In the genomic region with DNA sequence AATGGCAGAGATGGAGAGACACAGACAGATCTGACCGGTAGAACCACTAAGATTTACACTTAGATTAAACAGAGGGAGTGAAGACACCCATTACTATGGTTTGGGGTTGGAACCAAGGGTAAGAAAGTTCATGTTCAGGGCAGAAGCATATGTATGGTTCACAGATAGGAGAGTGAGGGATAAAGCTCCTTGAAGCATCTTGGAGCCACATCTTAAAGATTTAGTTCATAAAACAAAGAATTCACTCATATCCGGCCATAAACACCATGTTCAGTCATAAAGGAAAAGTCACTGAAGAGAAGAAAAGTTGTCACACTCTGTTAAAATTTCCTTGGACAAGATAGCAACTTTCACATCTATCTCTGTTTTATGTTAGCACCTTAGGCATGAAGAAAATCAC, we compare ENCODE assay signal across 19 cellular contexts. TPM values are rescaled to one million over a fixed set of nuclear protein-coding genes. Genes with fewer than 3 reads are reported as not detected.
DNase-seq lines count a peak whose midpoint lies in the region; ATAC-seq and TF ChIP-seq lines count a peak whose summit lies in the region.
"Had no signal": no experiment of that assay in that cellular context is flagged by ENCODE, and none has a peak within 500 bp of the region (broad histone marks: within the 10 kb centered on the region; RNA-seq: fewer than 3 reads in every experiment).

No MANE protein-coding gene starts in this region.

- peaks cover 22% of the 10 kb centered on the region for H3K36me3 Mint-ChIP-seq in endothelial cell (ENCODE audit: low read depth, unreplicated experiment)

- no peak overlapping the region for H3K27ac Mint-ChIP-seq in endothelial cell (ENCODE audit: unreplicated experiment)
- H3K27ac Mint-ChIP-seq: CD8-positive, alpha-beta T cell had no signal

- H3K9me3 Mint-ChIP-seq in endothelial cell (ENCODE audit: unreplicated experiment) = no peaks in the 10 kb centered on the region
- H3K9me3 Mint-ChIP-seq: CD8-positive, alpha-beta T cell had no signal

- 89 to 96% methylated on average over 2 of the region's 2 CpGs for WGBS in upper lobe of left lung, 2 donors

- peak; percentile 35 for DNase-seq in GM06990 (ENCODE audit: extremely low read depth, insufficient read length)
- no peak for DNase-seq in endothelial cell (ENCODE audit: low spot score)
- DNase-seq in upper lobe of left lung = no peak
- no peak for DNase-seq in NCI-H2171 treated with DMSO at 0.1 percent for 48 hours (lab: John Stamatoyannopoulos, UW)
- DNase-seq in NCI-H226 = no peak
- DNase-seq in stimulated activated CD4-positive, alpha-beta T cell treated with anti-CD3 and anti-CD28 coated beads, Interleukin-4, amount 100 ng/mL, for 1 hour = no peak
- DNase-seq: activated CD4-positive, alpha-beta T cell treated with anti-CD3 and anti-CD28 coated beads for 48 hours; activated naive CD4-positive, alpha-beta T cell; CD8-positive, alpha-beta T cell; GF-D8; heart right ventricle; NCI-H446; stimulated activated CD4-positive, alpha-beta T cell treated with anti-CD3 and anti-CD28 coated beads, Interleukin-4, amount 100 ng/mL, for 4 hours had no signal

- TF ChIP-seq CTCF in GM06990 (IDR thresholded peaks at IDR 0.05; ENCODE audit: insufficient read depth, low read length, poor library complexity, severe bottlenecking) (no peak), endothelial cell (IDR thresholded peaks at IDR 0.05; ENCODE audit: unreplicated experiment) (no peak), upper lobe of left lung (IDR thresholded peaks at IDR 0.05) (no peak)

- peaks cover 2% of the 10 kb centered on the region for H3K4me1 Mint-ChIP-seq in endothelial cell (ENCODE audit: unreplicated experiment)

- H3K9me3 ChIP-seq in upper lobe of left lung = no peaks in the 10 kb centered on the region
- H3K9me3 ChIP-seq: heart right ventricle had no signal

- peak overlapping the region; percentile 8 for H3K4me3 Mint-ChIP-seq in endothelial cell (ENCODE audit: unreplicated experiment)
- H3K4me3 Mint-ChIP-seq: CD8-positive, alpha-beta T cell had no signal

- H3K27me3 ChIP-seq in GM06990 (replicated peaks; ENCODE audit: control insufficient read depth, insufficient read depth, low read length) = no peaks in the 10 kb centered on the region
- H3K27me3 ChIP-seq in upper lobe of left lung = no peaks in the 10 kb centered on the region
- H3K27me3 ChIP-seq: cardiac muscle cell, heart right ventricle had no signal

- no peaks in the 10 kb centered on the region for H3K27me3 Mint-ChIP-seq in endothelial cell (ENCODE audit: unreplicated experiment)

- TF ChIP-seq EP300 in upper lobe of left lung (IDR thresholded peaks at IDR 0.05) = no peak

- no peak for TF ChIP-seq POLR2A in upper lobe of left lung (IDR thresholded peaks at IDR 0.05)

- ATAC-seq in GM18909 (IDR thresholded peaks at IDR 0.05; ENCODE audit: poor library complexity, unreplicated experiment) = peak; percentile 35
- ATAC-seq in HG03378 (IDR thresholded peaks at IDR 0.05; ENCODE audit: unreplicated experiment) = peak; percentile 34
- no peak for ATAC-seq in upper lobe of left lung (ENCODE audit: low FRiP score in 2 of 2)
- ATAC-seq: CD8-positive, alpha-beta T cell; heart right ventricle had no signal

- H3K27ac ChIP-seq in upper lobe of left lung = no peak overlapping the region
- H3K27ac ChIP-seq: cardiac muscle cell, heart right ventricle had no signal

- peak overlapping the region; percentile 33 for H3K4me3 ChIP-seq in GM06990 (replicated peaks; ENCODE audit: low read depth, low read length)
- no peak overlapping the region for H3K4me3 ChIP-seq in upper lobe of left lung
- H3K4me3 ChIP-seq: cardiac muscle cell, heart right ventricle had no signal

- H3K36me3 ChIP-seq in GM06990 (ENCODE audit: control insufficient read depth, insufficient read depth, low read length) = no peaks in the 10 kb centered on the region; the same call in 1 of the 2 replicates
- peaks cover 0 to 30% (median 4%) of the 10 kb centered on the region in 4 donors for H3K36me3 ChIP-seq in upper lobe of left lung

- H3K4me1 ChIP-seq in upper lobe of left lung = peaks cover 28 to 46% (median 32%) of the 10 kb centered on the region in 4 donors

RNA-seq across cellular contexts. Expression of a gene that starts 18.0 kb away (rescaled TPM):
- total RNA-seq in endothelial cell (ENCODE audit: unreplicated experiment) (60.9 TPM), upper lobe of left lung (10 to 100 TPM; 23.2 to 86.6 (median 44.8) TPM)

RNA-seq across cellular contexts. Expression of a gene that starts 43.1 kb away (rescaled TPM):
- total RNA-seq in endothelial cell (ENCODE audit: unreplicated experiment) (not detected), upper lobe of left lung (not detected)
- total RNA-seq: cardiac muscle cell; CD8-positive, alpha-beta T cell; H1; heart right ventricle; HT-29; subcutaneous adipose tissue had no signal

RNA-seq across cellular contexts. Expression of a gene that starts 57.5 kb away (rescaled TPM):
- not detected for total RNA-seq in endothelial cell (ENCODE audit: unreplicated experiment)
- total RNA-seq in upper lobe of left lung = not detected
- total RNA-seq: cardiac muscle cell; CD8-positive, alpha-beta T cell; H1; heart right ventricle; HT-29; subcutaneous adipose tissue had no signal

Comparison
In these comparisons a context has a peak if more than half of its experiments do, and no peak if none do; other contexts are left out.
1. ATAC-seq: peak in GM18909 (single experiment) and HG03378 (single experiment); none in upper lobe of left lung (0 of 2).